In the genomic region with DNA sequence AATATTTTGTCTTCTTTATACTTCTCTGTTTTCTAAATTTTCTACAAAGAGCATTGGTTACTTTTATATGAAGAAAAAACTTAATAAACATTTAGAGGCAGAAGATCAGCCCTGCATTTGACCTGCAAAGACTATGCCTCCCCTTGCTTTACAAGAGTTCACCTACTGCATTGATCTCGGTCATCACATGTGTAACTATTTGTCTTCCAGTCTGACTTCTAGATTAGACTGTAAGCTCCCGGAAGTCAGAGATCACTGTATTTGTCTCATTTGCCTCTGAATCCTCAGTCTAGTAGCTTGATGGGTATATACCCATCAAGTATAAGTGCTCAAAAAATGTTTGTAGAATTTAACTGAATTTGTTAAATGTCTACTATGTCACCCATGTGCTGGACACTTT, we compare ENCODE assay signal across 7 cellular contexts. TPM values are rescaled to one million over a fixed set of nuclear protein-coding genes. Genes with fewer than 3 reads are reported as not detected.
A peak's percentile ranks its signal among the peaks of the same experiment; 100 is the strongest.
DNase-seq lines count a peak whose midpoint lies in the region; ATAC-seq, FAIRE-seq and TF ChIP-seq lines count a peak whose summit lies in the region.
"Not testable (repeated sequence)": the region's sequence is repeated elsewhere in the genome, so short reads cannot be mapped to it uniquely, and the experiment has no call there.

No MANE protein-coding gene starts in this region.

- not testable (repeated sequence) for H4K20me1 ChIP-seq in SU-DHL-6 (ENCODE audit: low read depth, low read length); endothelial cell of umbilical vein (replicated peaks; ENCODE audit: control insufficient read depth, extremely low read depth, insufficient read depth, low read length); HepG2 (ENCODE audit: insufficient read depth, low read length)

- peak overlapping the region; percentile 79 for H3K9ac ChIP-seq in SU-DHL-6 (ENCODE audit: low read length)
- not testable (repeated sequence) for H3K9ac ChIP-seq in endothelial cell of umbilical vein (replicated peaks; ENCODE audit: extremely low read depth, insufficient read depth, low read length); HepG2 (ENCODE audit: insufficient read depth, low read depth, low read length)

- not testable (repeated sequence) for H3K27ac ChIP-seq in CD8-positive, alpha-beta memory T cell (ENCODE audit: low read depth, low read length); endothelial cell of umbilical vein (ENCODE audit: insufficient read depth, low read depth, low read length); HepG2 (ENCODE audit: extremely low read length, insufficient read depth, low read length)
- peak overlapping the region; percentile 95 for H3K27ac ChIP-seq in SU-DHL-6 (ENCODE audit: low read depth, low read length)

- not testable (repeated sequence) for H3K9me3 ChIP-seq in CD8-positive, alpha-beta memory T cell (ENCODE audit: low read length); SU-DHL-6 (ENCODE audit: insufficient read depth, low read length); endothelial cell of umbilical vein (replicated peaks; ENCODE audit: control insufficient read depth, insufficient read depth, low read length); HepG2 (ENCODE audit: low read length)

- TF ChIP-seq EP300 in HepG2 (IDR thresholded peaks at IDR 0.05; ENCODE audit: low read depth in 2 of 2, low read length in 2 of 2); HepG2 (CRISPR knock-in tag; IDR thresholded peaks at IDR 0.05; ENCODE audit: borderline replicate concordance): not testable (repeated sequence)

- not testable (repeated sequence) for H3K4me1 ChIP-seq in CD8-positive, alpha-beta memory T cell (ENCODE audit: insufficient read depth, low read length); endothelial cell of umbilical vein (ENCODE audit: control insufficient read depth, extremely low read depth, insufficient read depth, low read length)
- H3K4me1 ChIP-seq in HepG2 (ENCODE audit: insufficient read depth, low read length): peaks cover 20% of the 10 kb centered on the region

- not testable (repeated sequence) for H3K27me3 ChIP-seq in CD8-positive, alpha-beta memory T cell (ENCODE audit: insufficient read depth, low read length, poor library complexity, severe bottlenecking); SU-DHL-6 (ENCODE audit: low read length); endothelial cell of umbilical vein (ENCODE audit: control insufficient read depth in 2 of 2, insufficient read depth in 2 of 2, low read length in 2 of 2); HepG2 (ENCODE audit: control insufficient read depth in 1 of 2, insufficient read depth in 2 of 2, low read length in 2 of 2)

- in situ Hi-C loops in HepG2 (cut with HindIII; ENCODE audit: extremely low pct_ligation_motif_present, low pct_unique_long_range_greater_than_20kb): not testable (repeated sequence)

- peak overlapping the region in 6 of 8 donors; percentile 30 to 60 (median 55) for H3K27ac Mint-ChIP-seq in CD8-positive, alpha-beta memory T cell
- H3K27ac Mint-ChIP-seq in activated naive CD4-positive, alpha-beta T cell treated with anti-CD3 and anti-CD28 coated beads, Interleukin-2, amount 50 U/mL, for 24 hours: peak overlapping the region; percentile 3
- H3K27ac Mint-ChIP-seq in natural killer cell treated with Interleukin-12 subunit alpha and Interleukin-12 subunit beta and Interleukin-15 and Interleukin-18, amount 100 ng/mL, for 72 hours: peak overlapping the region; percentile 3 to 83

- DNase-seq in CD8-positive, alpha-beta memory T cell; HTR-8/SVneo (ENCODE audit: insufficient read length, low spot score); endothelial cell of umbilical vein (ENCODE audit: low read depth, low spot score); HepG2 (ENCODE audit: low spot score); natural killer cell treated with Interleukin-12 subunit alpha and Interleukin-12 subunit beta and Interleukin-15 and Interleukin-18, amount 100 ng/mL, for 72 hours (ENCODE audit: low spot score): not testable (repeated sequence)

- H3K4me3 ChIP-seq in CD8-positive, alpha-beta memory T cell (ENCODE audit: low read length); endothelial cell of umbilical vein (replicated peaks in 1 of 3; ENCODE audit: insufficient read depth in 1 of 3, low read depth in 1 of 3, low read length in 3 of 3); HepG2 (replicated peaks in 1 of 3; ENCODE audit: insufficient read depth in 1 of 3, low read depth in 2 of 3, low read length in 3 of 3): not testable (repeated sequence)
- H3K4me3 ChIP-seq in SU-DHL-6 (ENCODE audit: insufficient read depth, low read length, poor library complexity, severe bottlenecking): peak overlapping the region; percentile 62

- H3K4me3 Mint-ChIP-seq in CD8-positive, alpha-beta memory T cell: peak overlapping the region in 1 of 7 donors; percentile 23
- H3K4me3 Mint-ChIP-seq in activated naive CD4-positive, alpha-beta T cell treated with anti-CD3 and anti-CD28 coated beads, Interleukin-2, amount 50 U/mL, for 24 hours: peak overlapping the region; percentile 24
- H3K4me3 Mint-ChIP-seq in natural killer cell treated with Interleukin-12 subunit alpha and Interleukin-12 subunit beta and Interleukin-15 and Interleukin-18, amount 100 ng/mL, for 72 hours: peak overlapping the region; percentile 94

- TF ChIP-seq POLR2A in endothelial cell of umbilical vein (IDR thresholded peaks at IDR 0.05; ENCODE audit: low read depth, low read length); HepG2 (IDR thresholded peaks at IDR 0.05; ENCODE audit: insufficient read depth in 1 of 2, low read depth in 2 of 2, low read length in 2 of 2): not testable (repeated sequence)

- intact Hi-C loops in endothelial cell of umbilical vein (cut with micrococcal nuclease); HepG2 (cut with micrococcal nuclease; ENCODE audit: unreplicated experiment): not testable (repeated sequence)

- peaks cover 83% of the 10 kb centered on the region for H3F3A ChIP-seq in SU-DHL-6 (ENCODE audit: insufficient read depth)

- H3K36me3 Mint-ChIP-seq in CD8-positive, alpha-beta memory T cell: peaks cover 0 to 51% (median 8%) of the 10 kb centered on the region in 3 donors
- not testable (repeated sequence) for H3K36me3 Mint-ChIP-seq in activated naive CD4-positive, alpha-beta T cell treated with anti-CD3 and anti-CD28 coated beads, Interleukin-2, amount 50 U/mL, for 24 hours; natural killer cell treated with Interleukin-12 subunit alpha and Interleukin-12 subunit beta and Interleukin-15 and Interleukin-18, amount 100 ng/mL, for 72 hours

- peaks cover 87% of the 10 kb centered on the region for H3K79me2 ChIP-seq in SU-DHL-6 (ENCODE audit: insufficient read depth, low read length)
- not testable (repeated sequence) for H3K79me2 ChIP-seq in endothelial cell of umbilical vein (ENCODE audit: control insufficient read depth, insufficient read depth, low read length); HepG2 (ENCODE audit: insufficient read depth, low read length)

- peak; percentile 92 for ATAC-seq in HepG2
- ATAC-seq in natural killer cell treated with Interleukin-12 subunit alpha and Interleukin-12 subunit beta and Interleukin-15 and Interleukin-18, amount 100 ng/mL, for 72 hours: not testable (repeated sequence)

- not testable (repeated sequence) for H3K27me3 Mint-ChIP-seq in CD8-positive, alpha-beta memory T cell; activated naive CD4-positive, alpha-beta T cell treated with anti-CD3 and anti-CD28 coated beads, Interleukin-2, amount 50 U/mL, for 24 hours; natural killer cell treated with Interleukin-12 subunit alpha and Interleukin-12 subunit beta and Interleukin-15 and Interleukin-18, amount 100 ng/mL, for 72 hours

- H3K4me2 ChIP-seq in SU-DHL-6 (ENCODE audit: low read depth, low read length, poor library complexity, severe bottlenecking): peak overlapping the region; percentile 79
- not testable (repeated sequence) for H3K4me2 ChIP-seq in endothelial cell of umbilical vein (ENCODE audit: insufficient read depth, low read length); HepG2 (ENCODE audit: low read depth, low read length)

- WGBS in HepG2 (ENCODE audit: low lambda C conversion rate): 23% methylated on average over 2 of the region's 2 CpGs

- CTCF ChIA-PET in CD8-positive, alpha-beta memory T cell (lab: Charles Lee): interaction anchor here (1.6 to 1.9 kb wide), 2 partner anchors 15 to 242 kb away, joined by 3 to 4 read pairs; no protein-coding TSS in a partner anchor
- CTCF ChIA-PET in endothelial cell of umbilical vein (lab: Charles Lee); HepG2 (lab: Yijun Ruan, JAX; ENCODE audit: low intra/inter-chr PET ratio, low total read pairs): not testable (repeated sequence)

- not testable (repeated sequence) for H3K9me1 ChIP-seq in endothelial cell of umbilical vein (replicated peaks; ENCODE audit: control insufficient read depth, extremely low read depth, insufficient read depth, low read length)

- not testable (repeated sequence) for TF ChIP-seq RAD21 in HepG2 (CRISPR knock-in tag; IDR thresholded peaks at IDR 0.05)

- FAIRE-seq in HTR-8/SVneo (lab: Jason Lieb, UNC) (peak; percentile 20), endothelial cell of umbilical vein (lab: Jason Lieb, UNC) (peak; percentile 66), HepG2 (lab: Jason Lieb, UNC) (peak; percentile 98)

- H3K9me3 Mint-ChIP-seq in CD8-positive, alpha-beta memory T cell; activated naive CD4-positive, alpha-beta T cell treated with anti-CD3 and anti-CD28 coated beads, Interleukin-2, amount 50 U/mL, for 24 hours; natural killer cell treated with Interleukin-12 subunit alpha and Interleukin-12 subunit beta and Interleukin-15 and Interleukin-18, amount 100 ng/mL, for 72 hours: not testable (repeated sequence)

- not testable (repeated sequence) for TF ChIP-seq CTCF in SU-DHL-6 (IDR thresholded peaks at IDR 0.05; ENCODE audit: insufficient read depth, low read length, poor library complexity, severe bottlenecking); endothelial cell of umbilical vein (IDR thresholded peaks at IDR 0.05; ENCODE audit: extremely low read depth in 1 of 2, insufficient read depth in 1 of 2, low read depth in 1 of 2, low read length in 2 of 2); HepG2 (CRISPR knock-in tag; IDR thresholded peaks at IDR 0.05)

- H3K4me1 Mint-ChIP-seq in CD8-positive, alpha-beta memory T cell: peaks cover 27 to 58% (median 37%) of the 10 kb centered on the region in 3 donors
- H3K4me1 Mint-ChIP-seq in activated naive CD4-positive, alpha-beta T cell treated with anti-CD3 and anti-CD28 coated beads, Interleukin-2, amount 50 U/mL, for 24 hours: peaks cover 18% of the 10 kb centered on the region
- peaks cover 27 to 47% of the 10 kb centered on the region in 2 donors for H3K4me1 Mint-ChIP-seq in natural killer cell treated with Interleukin-12 subunit alpha and Interleukin-12 subunit beta and Interleukin-15 and Interleukin-18, amount 100 ng/mL, for 72 hours (ENCODE audit: low read depth in 2 of 2)

- not testable (repeated sequence) for H3K9me2 ChIP-seq in SU-DHL-6 (replicated peaks; ENCODE audit: insufficient read depth, low read length)

- BruUV-seq in endothelial cell of umbilical vein (replicated peaks; lab: Mats Ljungman, UMichigan); HepG2 (replicated peaks; lab: Mats Ljungman, UMichigan): not testable (repeated sequence)

- POLR2A ChIA-PET in CD8-positive, alpha-beta memory T cell (lab: Charles Lee): interaction anchor here (0.6 kb wide), 1 partner anchor 67 kb away, joined by 3 read pairs; no protein-coding TSS in a partner anchor
- POLR2A ChIA-PET in endothelial cell of umbilical vein (lab: Charles Lee); HepG2 (lab: Yijun Ruan, JAX): not testable (repeated sequence)

- H2AFZ ChIP-seq in SU-DHL-6 (ENCODE audit: low read depth, low read length, severe bottlenecking); endothelial cell of umbilical vein (ENCODE audit: low read depth, low read length); HepG2 (ENCODE audit: low read length): not testable (repeated sequence)

- dilution Hi-C loops in endothelial cell of umbilical vein (cut with MboI; ENCODE audit: extremely low pct_ligation_motif_present, low sequenced_read_pairs): not testable (repeated sequence)

- not testable (repeated sequence) for H3K36me3 ChIP-seq in CD8-positive, alpha-beta memory T cell (ENCODE audit: insufficient read depth, low read length); SU-DHL-6 (ENCODE audit: low read length); endothelial cell of umbilical vein (ENCODE audit: control insufficient read depth in 2 of 2, extremely low read depth in 1 of 2, insufficient read depth in 2 of 2, low read length in 2 of 2); HepG2 (replicated peaks in 1 of 2; ENCODE audit: control insufficient read depth in 1 of 2, insufficient read depth in 2 of 2, low read length in 2 of 2)

RNA-seq across cellular contexts. Expression of gene AMZ2, which starts 27.7 kb away (rescaled TPM):
- total RNA-seq in CD8-positive, alpha-beta memory T cell: 100 to 1,000 TPM; 113 to 118 TPM
- polyA plus RNA-seq in CD8-positive, alpha-beta memory T cell: 141 TPM
- total RNA-seq in endothelial cell of umbilical vein: 53.7 and 57.3 TPM in 2 replicates
- polyA plus RNA-seq in endothelial cell of umbilical vein: 37.0 and 46.7 TPM in 2 replicates
- 51.2 and 52.4 TPM in 2 replicates for polyA plus RNA-seq in endothelial cell of umbilical vein (2011; cell fraction: cytosol; rRNA removed)
- 52.2 and 59.6 TPM in 2 replicates for polyA plus RNA-seq in endothelial cell of umbilical vein (2011; cell fraction: nucleus; rRNA removed)
- polyA plus RNA-seq in endothelial cell of umbilical vein (2012): 78.2 and 107 TPM in 2 replicates
- polyA minus RNA-seq in endothelial cell of umbilical vein: 24.3 and 25.3 TPM in 2 replicates
- 18.4 TPM for polyA minus RNA-seq in endothelial cell of umbilical vein (2011; cell fraction: cytosol; rRNA and poly(A)+ RNA removed)
- polyA minus RNA-seq in endothelial cell of umbilical vein (2011; cell fraction: nucleus; rRNA and poly(A)+ RNA removed): 20.9 and 22.9 TPM in 2 replicates
- total RNA-seq in HepG2 (2016; rRNA removed; fragmentation: Illumina TruSeq; extraction: Trizol): 86.9 and 99.9 TPM in 2 replicates
- 152 and 160 TPM in 2 replicates for total RNA-seq in HepG2 (2016; cell fraction: cytosol; rRNA removed; fragmentation: Illumina TruSeq; extraction: Trizol; ENCODE audit: low read depth)
- 81.8 and 92.5 TPM in 2 replicates for total RNA-seq in HepG2 (2016; cell fraction: insoluble cytoplasmic fraction; rRNA removed; fragmentation: Illumina TruSeq; extraction: Trizol)
- 189 and 196 TPM in 2 replicates for total RNA-seq in HepG2 (2016; cell fraction: membrane; rRNA removed; fragmentation: Illumina TruSeq; extraction: Trizol)
- 37.7 and 40.8 TPM in 2 replicates for total RNA-seq in HepG2 (2016; cell fraction: nucleus; rRNA removed; fragmentation: Illumina TruSeq; extraction: Trizol)
- polyA plus RNA-seq in HepG2 (2011; rRNA removed): 66.7 and 90.2 TPM in 2 replicates
- polyA plus RNA-seq in HepG2 (2011; cell fraction: cytosol; rRNA removed): 51.3 and 62.4 TPM in 2 replicates
- 58.4 and 64.2 TPM in 2 replicates for polyA plus RNA-seq in HepG2 (2011; cell fraction: nucleus; rRNA removed)
- 53.5 and 72.8 TPM in 2 replicates for polyA plus RNA-seq in HepG2 (2012)
- polyA plus RNA-seq in HepG2 (2016; cell fraction: cytosol; fragmentation: Illumina TruSeq; extraction: Trizol; ENCODE audit: low read depth): 179 and 214 TPM in 2 replicates
- 114 TPM in 2 replicates for polyA plus RNA-seq in HepG2 (2016; cell fraction: insoluble cytoplasmic fraction; fragmentation: Illumina TruSeq; extraction: Trizol; ENCODE audit: low read depth)
- 217 and 242 TPM in 2 replicates for polyA plus RNA-seq in HepG2 (2016; cell fraction: membrane; fragmentation: Illumina TruSeq; extraction: Trizol; ENCODE audit: low read depth)
- polyA plus RNA-seq in HepG2 (2016; cell fraction: nucleus; fragmentation: Illumina TruSeq; extraction: Trizol; ENCODE audit: insufficient read depth, low read depth): 90.4 and 92.9 TPM in 2 replicates
- 28.1 and 28.3 TPM in 2 replicates for polyA minus RNA-seq in HepG2 (2011; rRNA and poly(A)+ RNA removed; ENCODE audit: low replicate concordance)
- polyA minus RNA-seq in HepG2 (2011; cell fraction: cytosol; rRNA and poly(A)+ RNA removed): 24.0 and 24.3 TPM in 2 replicates
- 21.6 and 25.6 TPM in 2 replicates for polyA minus RNA-seq in HepG2 (2011; cell fraction: nucleus; rRNA and poly(A)+ RNA removed)
- 10 to 100 TPM; 47.1 to 62.2 TPM for total RNA-seq in natural killer cell treated with Interleukin-12 subunit alpha and Interleukin-12 subunit beta and Interleukin-15 and Interleukin-18, amount 100 ng/mL, for 72 hours

Comparison
In these comparisons a context has a peak if more than half of its experiments do, and no peak if none do; other contexts are left out.
1. H3K27ac Mint-ChIP-seq: peak in every context shown above with its lines; median percentile 55 in CD8-positive, alpha-beta memory T cell; 43 in natural killer cell treated with Interleukin-12 subunit alpha and Interleukin-12 subunit beta and Interleukin-15 and Interleukin-18, amount 100 ng/mL, for 72 hours; 3 in activated naive CD4-positive, alpha-beta T cell treated with anti-CD3 and anti-CD28 coated beads, Interleukin-2, amount 50 U/mL, for 24 hours.